ENCODE assay signal across 27 cellular contexts in genomic region chr1:22188914-22189313, GRCh38. TPM values are rescaled to one million over a fixed set of nuclear protein-coding genes. Genes with fewer than 3 reads are reported as not detected.
"Had no signal": no experiment of that assay in that cellular context is flagged by ENCODE, and none has a peak within 500 bp of the region (broad histone marks: within the 10 kb centered on the region; RNA-seq: fewer than 3 reads in every experiment).

No MANE protein-coding gene starts in this region.

- ATAC-seq: naive thymus-derived CD4-positive, alpha-beta T cell; natural killer cell; psoas muscle; right cardiac atrium; sciatic nerve; stimulated activated memory B cell treated with anti-CD40 and anti-IgM and Interleukin-4, amounts not matched to agents 10 μg/mL and 1 μg/mL and 100 μg/mL, for 72 hours; stimulated activated naive CD8-positive, alpha-beta T cell treated with anti-CD3 and anti-CD28 coated beads, Interleukin-15, amount 100 ng/mL, for 72 hours; stimulated activated naive CD8-positive, alpha-beta T cell treated with anti-CD3 and anti-CD28 coated beads, Interleukin-15, Interleukin-2, amounts not matched to agents 100 U/mL and 50 U/mL, for 24 hours; upper lobe of right lung had no signal

- H3K9me3 ChIP-seq: ovary, psoas muscle, spleen, suprapubic skin, testis, tibial artery, transverse colon, upper lobe of right lung, uterus had no signal

- H3K4me3 ChIP-seq: ovary, psoas muscle, skin epidermis, smooth muscle cell, spleen, suprapubic skin, testis, tibial artery, transverse colon, upper lobe of right lung, uterus had no signal

- H3K4me1 ChIP-seq: psoas muscle, spleen, suprapubic skin, testis, tibial artery, transverse colon, upper lobe of right lung, uterus had no signal

- H3K27ac ChIP-seq: ovary, parathyroid adenoma, psoas muscle, skin epidermis, spleen, suprapubic skin, testis, tibial artery, transverse colon, upper lobe of right lung, uterus had no signal

- DNase-seq: naive thymus-derived CD4-positive, alpha-beta T cell; natural killer cell; occipital lobe; ovary; psoas muscle; right cardiac atrium; stimulated activated CD4-positive, alpha-beta T cell treated with anti-CD3 and anti-CD28 coated beads, Interleukin-12 subunit alpha, Interleukin-12 subunit beta, amount 100 ng/mL, for 4 hours; stimulated activated CD4-positive, alpha-beta T cell treated with anti-CD3 and anti-CD28 coated beads, Interleukin-1b, Interleukin-23, amount 100 ng/mL, for 48 hours; stimulated activated CD4-positive, alpha-beta T cell treated with anti-CD3 and anti-CD28 coated beads, Interleukin-4, amount 100 ng/mL, for 1 hour; stimulated activated CD4-positive, alpha-beta T cell treated with anti-CD3 and anti-CD28 coated beads, Interleukin-4, amount 100 ng/mL, for 4 hours; stimulated activated CD8-positive, alpha-beta memory T cell treated with anti-CD3 and anti-CD28 coated beads, Interleukin-4, amount 100 ng/mL, for 48 hours; stimulated activated naive CD4-positive, alpha-beta T cell; stimulated activated naive CD8-positive, alpha-beta T cell treated with anti-CD3 and anti-CD28 coated beads, Interleukin-15, amount 100 ng/mL, for 72 hours; stimulated activated naive CD8-positive, alpha-beta T cell treated with anti-CD3 and anti-CD28 coated beads, Interleukin-15, Interleukin-2, amounts not matched to agents 100 U/mL and 50 U/mL, for 24 hours; substantia nigra; testis; tibial artery; transverse colon; upper lobe of right lung; uterus had no signal

- H3K4me2 ChIP-seq: smooth muscle cell had no signal

- H3K9ac ChIP-seq: parathyroid adenoma had no signal

- H3K27me3 ChIP-seq: ovary, testis, uterus had no signal

- H3K79me2 ChIP-seq: parathyroid adenoma had no signal

- H2AFZ ChIP-seq: parathyroid adenoma had no signal

- H3K36me3 ChIP-seq: ovary, spleen, suprapubic skin, tibial artery, transverse colon, upper lobe of right lung, uterus had no signal

RNA-seq across cellular contexts. Expression of gene WNT4, which starts 46.0 kb away (rescaled TPM):
- total RNA-seq: naive thymus-derived CD4-positive, alpha-beta T cell; natural killer cell had no signal
